ENCODE assay signal across 8 cellular contexts in genomic region chr22:50481440-50482106, GRCh38. TPM values are rescaled to one million over a fixed set of nuclear protein-coding genes. Genes with fewer than 3 reads are reported as not detected.
DNase-seq lines count a peak whose midpoint lies in the region; TF ChIP-seq lines count a peak whose summit lies in the region.

A gene with protein sequence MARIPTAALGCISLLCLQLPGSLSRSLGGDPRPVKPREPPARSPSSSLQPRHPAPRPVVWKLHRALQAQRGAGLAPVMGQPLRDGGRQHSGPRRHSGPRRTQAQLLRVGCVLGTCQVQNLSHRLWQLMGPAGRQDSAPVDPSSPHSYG (plus strand): TSS chr22:50481543. CDS start chr22:50481848, 305 bp downstream.

- H3K36me3 Mint-ChIP-seq in T-helper 1 cell treated with Interleukin-12 subunit alpha and Interleukin-12 subunit beta and Interleukin-4 antibody, amounts not matched to agents 30 μg/mL and 1 μg/mL, for 36 hours (ENCODE audit: low read depth), result no peaks in the 10 kb centered on the region
- H3K36me3 Mint-ChIP-seq in brain, result no peaks in the 10 kb centered on the region

- H3K9me3 Mint-ChIP-seq in T-helper 1 cell treated with Interleukin-12 subunit alpha and Interleukin-12 subunit beta and Interleukin-4 antibody, amounts not matched to agents 30 μg/mL and 1 μg/mL, for 36 hours, result no peaks in the 10 kb centered on the region
- H3K9me3 Mint-ChIP-seq in brain, result peaks cover 0 to 3% (median 0%) of the 10 kb centered on the region in 5 experiments

- H3K4me1 ChIP-seq in ES-I3 (ENCODE audit: insufficient read depth, low read length), result peaks cover 7% of the 10 kb centered on the region; the same call in 1 of the 2 replicates

- peak within 1 kb of the TSS; percentile 75 for H3K4me3 Mint-ChIP-seq in T-helper 1 cell treated with Interleukin-12 subunit alpha and Interleukin-12 subunit beta and Interleukin-4 antibody, amounts not matched to agents 30 μg/mL and 1 μg/mL, for 36 hours
- peak within 1 kb of the TSS; percentile 65 to 82 (median 75) for H3K4me3 Mint-ChIP-seq in brain

- H3K27me3 Mint-ChIP-seq in T-helper 1 cell treated with Interleukin-12 subunit alpha and Interleukin-12 subunit beta and Interleukin-4 antibody, amounts not matched to agents 30 μg/mL and 1 μg/mL, for 36 hours (ENCODE audit: low read depth), result peaks cover 16% of the 10 kb centered on the region
- H3K27me3 Mint-ChIP-seq in brain, result peaks cover 57% of the 10 kb centered on the region

- DNase-seq in left kidney (ENCODE audit: low read depth, low spot score) (peak; percentile 68), DMS 273 (lab: John Stamatoyannopoulos, UW; ENCODE audit: unreplicated experiment) (no peak), NCI-H524 treated with DMSO at 0.1 percent for 48 hours (lab: John Stamatoyannopoulos, UW) (no peak), NCI-H1694 (lab: John Stamatoyannopoulos, UW) (no peak)
- peak; percentile 43 to 49 for DNase-seq in stimulated activated CD8-positive, alpha-beta memory T cell treated with anti-CD3 and anti-CD28 coated beads, Interleukin-2, amount 100 ng/mL, for 48 hours (ENCODE audit: low read depth in 2 of 2)

- peak within 1 kb of the TSS; percentile 57 for H3K9ac ChIP-seq in ES-I3 (ENCODE audit: low read depth, low read length)

- peak within 1 kb of the TSS; percentile 55 for H3K27ac Mint-ChIP-seq in T-helper 1 cell treated with Interleukin-12 subunit alpha and Interleukin-12 subunit beta and Interleukin-4 antibody, amounts not matched to agents 30 μg/mL and 1 μg/mL, for 36 hours
- peak within 1 kb of the TSS in 2 of 5 experiments; percentile 51 to 67 for H3K27ac Mint-ChIP-seq in brain

- no peaks in the 10 kb centered on the region for H3K9me3 ChIP-seq in ES-I3 (ENCODE audit: control insufficient read depth, insufficient read depth, low read length)

- peaks cover 11% of the 10 kb centered on the region for H3K4me1 Mint-ChIP-seq in T-helper 1 cell treated with Interleukin-12 subunit alpha and Interleukin-12 subunit beta and Interleukin-4 antibody, amounts not matched to agents 30 μg/mL and 1 μg/mL, for 36 hours (ENCODE audit: low read depth)
- peaks cover 9% of the 10 kb centered on the region for H3K4me1 Mint-ChIP-seq in brain

- H3K36me3 ChIP-seq in ES-I3 (ENCODE audit: insufficient read depth, low read length), result no peaks in the 10 kb centered on the region; the same call in 1 of the 2 replicates

- no peak for TF ChIP-seq CTCF in brain (conservative IDR thresholded peaks at IDR 0.05)

RNA-seq across cellular contexts. Expression of the gene that starts here (rescaled TPM):
- 15.2 TPM for polyA plus RNA-seq in brain (ENCODE audit: insufficient read depth, low read depth, low replicate concordance)

Comparison
In these comparisons a context has a peak if more than half of its experiments do, and no peak if none do; other contexts are left out.
1. DNase-seq: peak in left kidney (single experiment) and stimulated activated CD8-positive, alpha-beta memory T cell treated with anti-CD3 and anti-CD28 coated beads, Interleukin-2, amount 100 ng/mL, for 48 hours (2 of 2); none in DMS 273 (single experiment), NCI-H524 treated with DMSO at 0.1 percent for 48 hours (single experiment) and NCI-H1694 (single experiment).